ENCODE assay signal across 1 cellular context in genomic region chr11:68854273-68854958, GRCh38.
TF ChIP-seq lines count a peak whose summit lies in the region.

No MANE protein-coding gene starts in this region.

TF ChIP-seq in WTC11, 78 proteins besides CTCF, POLR2A, EP300 and RAD21 (continued from another document):
- no peak for TF ChIP-seq ZBTB43 (CRISPR knock-in tag; IDR thresholded peaks at IDR 0.05)
- TF ChIP-seq SP1 (CRISPR knock-in tag; conservative IDR thresholded peaks at IDR 0.05): no peak
- no peak for TF ChIP-seq ATF3 (CRISPR knock-in tag; conservative IDR thresholded peaks at IDR 0.05)
